ENCODE assay signal across 18 cellular contexts in the genomic region with DNA sequence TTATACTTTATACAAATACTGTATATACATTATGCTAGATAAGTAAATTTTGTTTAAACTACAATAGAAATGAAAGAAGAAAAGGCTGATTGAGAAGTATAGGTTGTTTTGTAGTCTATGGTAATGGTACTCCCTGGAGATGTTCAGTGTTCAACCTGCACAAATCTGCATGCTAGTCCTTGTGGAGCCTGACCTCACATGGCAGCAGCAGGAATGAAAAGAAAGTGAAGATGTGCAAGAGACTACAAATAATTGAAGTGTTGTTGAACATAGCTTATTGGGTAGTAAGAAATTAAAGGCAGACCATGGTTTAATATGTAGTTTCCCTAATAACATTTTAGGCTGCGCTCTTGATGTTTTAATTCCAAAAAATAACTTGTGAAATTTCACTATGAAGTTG.
DNase-seq lines count a peak whose midpoint lies in the region; ATAC-seq and TF ChIP-seq lines count a peak whose summit lies in the region.
"Had no signal": no experiment of that assay in that cellular context is flagged by ENCODE, and none has a peak within 500 bp of the region (broad histone marks: within the 10 kb centered on the region; RNA-seq: fewer than 3 reads in every experiment).

No MANE protein-coding gene starts in this region.

- TF ChIP-seq CTCF in fibroblast of pulmonary artery (IDR thresholded peaks at IDR 0.05; ENCODE audit: low read length, missing control alignments): peak; percentile 22

- DNase-seq in AG08395 (ENCODE audit: low spot score) (peak; percentile 40), GM03348 (ENCODE audit: low spot score) (peak; percentile 13), RPMI7951 (ENCODE audit: low read depth) (peak; percentile 49), fibroblast of pulmonary artery (ENCODE audit: low read depth) (peak; percentile 41), COR-L47 (lab: John Stamatoyannopoulos, UW) (no peak)
- DNase-seq in stimulated activated CD4-positive, alpha-beta T cell treated with anti-CD3 and anti-CD28 coated beads, Interleukin-2, amount 100 ng/mL, for 48 hours: no peak
- DNase-seq: activated CD4-positive, CD25-positive, alpha-beta regulatory T cell treated with anti-CD3 and anti-CD28 coated beads, Interleukin-2, amount 50 U/mL, for 72 hours; activated effector memory CD4-positive, alpha-beta T cell treated with anti-CD3 and anti-CD28 coated beads, Interleukin-2, amount 50 U/mL, for 16 hours; anterior cingulate cortex; left cardiac atrium; NCI-H1105; stimulated activated CD4-positive, alpha-beta T cell treated with anti-CD3 and anti-CD28 coated beads, Interleukin-4, amount 100 ng/mL, for 24 hours; stimulated activated CD8-positive, alpha-beta memory T cell treated with anti-CD3 and anti-CD28 coated beads, Interleukin-4, amount 100 ng/mL, for 48 hours; T-helper 17 cell had no signal

- no peak overlapping the region for H3K4me3 ChIP-seq in fibroblast of pulmonary artery (replicated peaks; ENCODE audit: low read depth, low read length)
- H3K4me3 ChIP-seq: BLaER1, coronary artery had no signal

- no peak for ATAC-seq in GM21360 (IDR thresholded peaks at IDR 0.05; ENCODE audit: unreplicated experiment)
- ATAC-seq in GM18511 (IDR thresholded peaks at IDR 0.05; ENCODE audit: unreplicated experiment): no peak
- ATAC-seq: left cardiac atrium, T-helper 17 cell had no signal

Comparison
In these comparisons a context has a peak if more than half of its experiments do, and no peak if none do; other contexts are left out.
1. DNase-seq: peak in AG08395 (single experiment), GM03348 (single experiment), RPMI7951 (single experiment) and fibroblast of pulmonary artery (single experiment); none in COR-L47 (single experiment) and stimulated activated CD4-positive, alpha-beta T cell treated with anti-CD3 and anti-CD28 coated beads, Interleukin-2, amount 100 ng/mL, for 48 hours (0 of 2).